1 cellular context compared by ENCODE assay signal in genomic region chr5:33170414-33170813, GRCh38.
TF ChIP-seq lines count a peak whose summit lies in the region.

No MANE protein-coding gene starts in this region.

TF ChIP-seq in GM23338, 12 proteins besides CTCF, POLR2A, EP300 and RAD21:
- no peak for TF ChIP-seq NANOG (IDR thresholded peaks at IDR 0.05; ENCODE audit: borderline replicate concordance)
- TF ChIP-seq JUNB (IDR thresholded peaks at IDR 0.05; ENCODE audit: unreplicated experiment): no peak
- no peak for TF ChIP-seq STAT1 (IDR thresholded peaks at IDR 0.05; ENCODE audit: unreplicated experiment)
- no peak for TF ChIP-seq REST (IDR thresholded peaks at IDR 0.05; ENCODE audit: unreplicated experiment)
- TF ChIP-seq EZH2 (IDR thresholded peaks at IDR 0.05; ENCODE audit: low read depth, unreplicated experiment): no peak
- no peak for TF ChIP-seq ZNF114 (CRISPR knock-in tag; IDR thresholded peaks at IDR 0.05)
- no peak for TF ChIP-seq ETS1 (IDR thresholded peaks at IDR 0.05)
